In genomic region chr7:106112118-106112971, GRCh38 we compare ENCODE assay signal across 8 cellular contexts. TPM values are rescaled to one million over a fixed set of nuclear protein-coding genes. Genes with fewer than 3 reads are reported as not detected.
A peak's percentile ranks its signal among the peaks of the same experiment; 100 is the strongest.
DNase-seq lines count a peak whose midpoint lies in the region; ATAC-seq and TF ChIP-seq lines count a peak whose summit lies in the region.

Gene SYPL1, minus strand, starts transcription at chr7:106112312. Its CDS starts 104 bp downstream, at chr7:106112208.

- peaks cover 21% of the 10 kb centered on the region for H3K4me1 Mint-ChIP-seq in activated T-helper 17 cell treated with anti-CD3 and anti-CD28 coated beads, Interleukin-2, amount 50 U/mL, for 72 hours
- H3K4me1 Mint-ChIP-seq in nephron: peaks cover 40% of the 10 kb centered on the region
- H3K4me1 Mint-ChIP-seq in stimulated activated naive CD8-positive, alpha-beta T cell treated with anti-CD3 and anti-CD28 coated beads, Interleukin-15, Interleukin-2, amounts not matched to agents 100 ng/mL and 50 ng/mL, for 24 hours (ENCODE audit: low read depth): peaks cover 77% of the 10 kb centered on the region

- no peaks in the 10 kb centered on the region for H3K9me3 ChIP-seq in DOHH2 (ENCODE audit: control insufficient read depth, insufficient read depth, low read length)

- no peaks in the 10 kb centered on the region for H3K27me3 Mint-ChIP-seq in activated T-helper 17 cell treated with anti-CD3 and anti-CD28 coated beads, Interleukin-2, amount 50 U/mL, for 72 hours
- H3K27me3 Mint-ChIP-seq in nephron (ENCODE audit: low read depth): no peaks in the 10 kb centered on the region
- H3K27me3 Mint-ChIP-seq in stimulated activated naive CD8-positive, alpha-beta T cell treated with anti-CD3 and anti-CD28 coated beads, Interleukin-15, Interleukin-2, amounts not matched to agents 100 ng/mL and 50 ng/mL, for 24 hours: no peaks in the 10 kb centered on the region

- ATAC-seq in GM21825 (IDR thresholded peaks at IDR 0.05; ENCODE audit: unreplicated experiment): peak; percentile 79
- ATAC-seq in activated T-helper 17 cell treated with anti-CD3 and anti-CD28 coated beads, Interleukin-2, amount 50 U/mL, for 72 hours (replicated peaks): peak; percentile 93

- H3K4me2 ChIP-seq in DOHH2 (ENCODE audit: low read length): peak within 1 kb of the TSS; percentile 89

- DNase-seq in Kasumi-1 (lab: John Stamatoyannopoulos, UW) (peak; percentile 88 to 91), RPMI8226 (peak; percentile 98), fibroblast of peridontal ligament (ENCODE audit: extremely low read depth) (peak; percentile 83)

- H4K20me1 ChIP-seq in DOHH2 (ENCODE audit: control insufficient read depth, insufficient read depth, low read depth, low read length): peaks cover 20% of the 10 kb centered on the region

- no peaks in the 10 kb centered on the region for H3K36me3 Mint-ChIP-seq in activated T-helper 17 cell treated with anti-CD3 and anti-CD28 coated beads, Interleukin-2, amount 50 U/mL, for 72 hours (ENCODE audit: low read depth)
- H3K36me3 Mint-ChIP-seq in nephron (ENCODE audit: low read depth): no peaks in the 10 kb centered on the region
- H3K36me3 Mint-ChIP-seq in stimulated activated naive CD8-positive, alpha-beta T cell treated with anti-CD3 and anti-CD28 coated beads, Interleukin-15, Interleukin-2, amounts not matched to agents 100 ng/mL and 50 ng/mL, for 24 hours (ENCODE audit: low read depth): peaks cover 10% of the 10 kb centered on the region

- H3K27ac ChIP-seq in DOHH2 (ENCODE audit: low read depth, low read length): peak within 1 kb of the TSS; percentile 88

- H3K36me3 ChIP-seq in DOHH2 (ENCODE audit: control insufficient read depth, low read length): peaks cover 48% of the 10 kb centered on the region

- peak within 1 kb of the TSS; percentile 93 for H3K27ac Mint-ChIP-seq in activated T-helper 17 cell treated with anti-CD3 and anti-CD28 coated beads, Interleukin-2, amount 50 U/mL, for 72 hours
- H3K27ac Mint-ChIP-seq in nephron: peak within 1 kb of the TSS; percentile 92 to 97 (median 93)
- H3K27ac Mint-ChIP-seq in stimulated activated naive CD8-positive, alpha-beta T cell treated with anti-CD3 and anti-CD28 coated beads, Interleukin-15, Interleukin-2, amounts not matched to agents 100 ng/mL and 50 ng/mL, for 24 hours: peak within 1 kb of the TSS; percentile 93

- H3K4me1 ChIP-seq in DOHH2 (ENCODE audit: control insufficient read depth, low read length): peaks cover 78% of the 10 kb centered on the region

- no peaks in the 10 kb centered on the region for H3K9me2 ChIP-seq in DOHH2 (replicated peaks; ENCODE audit: control insufficient read depth, low read length)

- H3K79me2 ChIP-seq in DOHH2 (ENCODE audit: control insufficient read depth, low read length): peaks cover 63% of the 10 kb centered on the region

- peak; percentile 54 for TF ChIP-seq CTCF in DOHH2 (IDR thresholded peaks at IDR 0.05; ENCODE audit: low read depth, low read length, poor library complexity, severe bottlenecking)
- peak in 1 of 3 experiments; percentile 8 for TF ChIP-seq CTCF in nephron (IDR thresholded peaks at IDR 0.05; ENCODE audit: unreplicated experiment in 3 of 3)

- peaks cover 43% of the 10 kb centered on the region for H3F3A ChIP-seq in DOHH2 (ENCODE audit: control insufficient read depth, insufficient read depth)

- peak within 1 kb of the TSS; percentile 81 for H3K4me3 ChIP-seq in DOHH2 (ENCODE audit: low read length)

- H3K4me3 Mint-ChIP-seq in activated T-helper 17 cell treated with anti-CD3 and anti-CD28 coated beads, Interleukin-2, amount 50 U/mL, for 72 hours: peak within 1 kb of the TSS; percentile 77
- peak within 1 kb of the TSS; percentile 93 to 96 (median 95) for H3K4me3 Mint-ChIP-seq in nephron
- H3K4me3 Mint-ChIP-seq in stimulated activated naive CD8-positive, alpha-beta T cell treated with anti-CD3 and anti-CD28 coated beads, Interleukin-15, Interleukin-2, amounts not matched to agents 100 ng/mL and 50 ng/mL, for 24 hours: peak within 1 kb of the TSS; percentile 96

- H3K9me3 Mint-ChIP-seq in activated T-helper 17 cell treated with anti-CD3 and anti-CD28 coated beads, Interleukin-2, amount 50 U/mL, for 72 hours: no peaks in the 10 kb centered on the region
- H3K9me3 Mint-ChIP-seq in nephron: no peaks in the 10 kb centered on the region
- no peaks in the 10 kb centered on the region for H3K9me3 Mint-ChIP-seq in stimulated activated naive CD8-positive, alpha-beta T cell treated with anti-CD3 and anti-CD28 coated beads, Interleukin-15, Interleukin-2, amounts not matched to agents 100 ng/mL and 50 ng/mL, for 24 hours

- no peaks in the 10 kb centered on the region for H3K27me3 ChIP-seq in DOHH2 (ENCODE audit: control insufficient read depth, low read length)

RNA-seq across cellular contexts. Expression of gene SYPL1, which starts in this region (rescaled TPM):
- 10 to 100 TPM; 18.5 to 23.5 TPM for total RNA-seq in activated T-helper 17 cell treated with anti-CD3 and anti-CD28 coated beads, Interleukin-2, amount 50 U/mL, for 72 hours

Comparison
In these comparisons a context has a peak if more than half of its experiments do, and no peak if none do; other contexts are left out.
1. Peak in every context shown above with its lines: DNase-seq, ATAC-seq, H3K4me3 ChIP-seq and H3K27ac ChIP-seq.